In genomic region chr12:124294686-124295315, GRCh38 we compare ENCODE assay signal across 9 cellular contexts. TPM values are rescaled to one million over a fixed set of nuclear protein-coding genes. Genes with fewer than 3 reads are reported as not detected.
DNase-seq lines count a peak whose midpoint lies in the region; ATAC-seq and TF ChIP-seq lines count a peak whose summit lies in the region.
"Had no signal": no experiment of that assay in that cellular context is flagged by ENCODE, and none has a peak within 500 bp of the region (broad histone marks: within the 10 kb centered on the region; RNA-seq: fewer than 3 reads in every experiment).

TSS of gene RFLNA (plus strand) at chr12:124295093. CDS start at chr12:124295430, 337 bp downstream.

- no peak within 1 kb of the TSS for H2AFZ ChIP-seq in fibroblast of lung (ENCODE audit: low read length)
- H2AFZ ChIP-seq in osteoblast (ENCODE audit: low read length) = no peak within 1 kb of the TSS

- H3K27me3 ChIP-seq in Panc1 (ENCODE audit: control insufficient read depth, insufficient read depth, low read length) (peaks cover 5% of the 10 kb centered on the region; the same call in 1 of the 2 replicates), fibroblast of lung (ENCODE audit: control insufficient read depth, insufficient read depth, low read length) (peaks cover 19% of the 10 kb centered on the region), osteoblast (ENCODE audit: insufficient read depth, low read length) (peaks cover 31% of the 10 kb centered on the region)

- H3K36me3 ChIP-seq in Panc1 (ENCODE audit: control insufficient read depth, insufficient read depth, low read length) (no peaks in the 10 kb centered on the region), fibroblast of lung (ENCODE audit: control insufficient read depth, insufficient read depth, low read length) (no peaks in the 10 kb centered on the region), osteoblast (ENCODE audit: insufficient read depth, low read length) (no peaks in the 10 kb centered on the region)
- H3K36me3 ChIP-seq: thyroid gland had no signal

- H3K4me2 ChIP-seq in fibroblast of lung (ENCODE audit: extremely low read depth, insufficient read depth, low read length) (peak within 1 kb of the TSS; percentile 13), osteoblast (ENCODE audit: insufficient read depth, low read length) (peak within 1 kb of the TSS; percentile 39)

- H4K20me1 ChIP-seq in fibroblast of lung (ENCODE audit: control insufficient read depth, extremely low read depth, insufficient read depth, low read length) (no peaks in the 10 kb centered on the region), osteoblast (ENCODE audit: insufficient read depth, low read length) (peaks cover 5% of the 10 kb centered on the region)

- CTCF ChIA-PET in Panc1 (lab: Charles Lee) = no interaction called here

- intact Hi-C loops in Panc1 (cut with micrococcal nuclease; ENCODE audit: unreplicated experiment) = no loop called here

- TF ChIP-seq CTCF in Panc1 (IDR thresholded peaks at IDR 0.05) (no peak), fibroblast of lung (conservative IDR thresholded peaks at IDR 0.05 in 1 of 2, IDR thresholded peaks at IDR 0.05 in 1 of 2; ENCODE audit: low read depth in 1 of 2, low read length in 2 of 2) (no peak), osteoblast (IDR thresholded peaks at IDR 0.05; ENCODE audit: extremely low read depth, low read depth, low read length) (no peak)

- DNase-seq in AG20443 (ENCODE audit: low spot score) (peak; percentile 67), Panc1 (ENCODE audit: low read depth, low spot score) (no peak), fibroblast of lung (ENCODE audit: low read depth in 2 of 2) (no peak), osteoblast (ENCODE audit: insufficient read length, low spot score, missing footprints) (peak; percentile 91), NCI-H2171 (lab: John Stamatoyannopoulos, UW) (no peak), KBM-7 (no peak), hepatic stellate cell (ENCODE audit: low spot score) (no peak)
- DNase-seq: thyroid gland had no signal

- H3K27ac ChIP-seq in Panc1 (ENCODE audit: low read length) (no peak within 1 kb of the TSS), fibroblast of lung (ENCODE audit: insufficient read depth, low read length) (no peak within 1 kb of the TSS), osteoblast (ENCODE audit: low read depth, low read length) (no peak within 1 kb of the TSS)
- H3K27ac ChIP-seq: thyroid gland had no signal

- H3K4me1 ChIP-seq in Panc1 (ENCODE audit: control insufficient read depth, insufficient read depth, low read length) (no peaks in the 10 kb centered on the region; the same call in 1 of the 2 replicates), fibroblast of lung (ENCODE audit: control insufficient read depth, extremely low read depth, insufficient read depth, low read length) (peaks cover 1% of the 10 kb centered on the region), osteoblast (ENCODE audit: insufficient read depth, low read length) (peaks cover 1% of the 10 kb centered on the region)

- POLR2A ChIA-PET in Panc1 (lab: Charles Lee) = interaction anchor here (0.6 kb wide), 1 partner anchor 146 kb away, joined by 5 read pairs; no protein-coding TSS in a partner anchor

- H3K4me3 ChIP-seq in Panc1 (ENCODE audit: low read depth in 2 of 2, low read length in 2 of 2) (0 out of 4 replicates have a peak within 1 kb of the TSS, but pooled peaks of 1 of the 2 experiments have one; percentile 4), fibroblast of lung (replicated peaks in 1 of 4; ENCODE audit: control extremely low read depth in 1 of 4, insufficient read depth in 1 of 4, low read depth in 3 of 4, low read length in 4 of 4) (no peak within 1 kb of the TSS), osteoblast (ENCODE audit: insufficient read depth, low read length) (peak within 1 kb of the TSS; percentile 62)
- H3K4me3 ChIP-seq: thyroid gland had no signal

- no TSS peak for BruUV-seq in Panc1 (replicated peaks; lab: Mats Ljungman, UMichigan)

- no peaks in the 10 kb centered on the region for H3K9me3 ChIP-seq in Panc1 (ENCODE audit: control insufficient read depth, insufficient read depth, low read depth, low read length)
- H3K9me3 ChIP-seq in fibroblast of lung (ENCODE audit: control insufficient read depth, insufficient read depth, low read depth, low read length) = no peaks in the 10 kb centered on the region
- no peaks in the 10 kb centered on the region for H3K9me3 ChIP-seq in osteoblast (ENCODE audit: low read depth, low read length)
- H3K9me3 ChIP-seq: thyroid gland had no signal

- H3K9ac ChIP-seq in fibroblast of lung (ENCODE audit: insufficient read depth, low read length) = no peak within 1 kb of the TSS

- H3K79me2 ChIP-seq in fibroblast of lung (ENCODE audit: control insufficient read depth, insufficient read depth, low read length) (no peaks in the 10 kb centered on the region), osteoblast (ENCODE audit: insufficient read depth, low read length) (no peaks in the 10 kb centered on the region)

- in situ Hi-C loops in Panc1 (cut with HindIII; ENCODE audit: low pct_unique_long_range_greater_than_20kb, low sequenced_read_pairs) = no loop called here
- in situ Hi-C loops in KBM-7 (cut with MboI; ENCODE audit: low pct_unique_long_range_greater_than_20kb, low sequenced_read_pairs) = no loop called here

- ATAC-seq in Panc1 (peak; percentile 71), HG03097 (IDR thresholded peaks at IDR 0.05; ENCODE audit: low FRiP score, unreplicated experiment) (no peak)

RNA-seq across cellular contexts. Expression of gene RFLNA, which starts in this region (rescaled TPM):
- 5.4 TPM for total RNA-seq in Panc1 (2021; ENCODE audit: unreplicated experiment)
- 21.4 TPM for polyA plus RNA-seq in Panc1 (2012; ENCODE audit: insufficient read length)
- total RNA-seq in fibroblast of lung = 0.26 TPM in 1 of 2 replicates, not detected in the other
- polyA plus RNA-seq in fibroblast of lung = 0.03 and 0.10 TPM in 2 replicates
- 0.05 and 0.09 TPM in 2 replicates for polyA plus RNA-seq in fibroblast of lung (2012)
- 2.6 TPM in 1 of 2 replicates, not detected in the other for polyA minus RNA-seq in fibroblast of lung (ENCODE audit: low replicate concordance)
- 15.9 and 16.2 TPM in 2 replicates for total RNA-seq in osteoblast

Comparison
In these comparisons a context has a peak if more than half of its experiments do, and no peak if none do; other contexts are left out.
1. DNase-seq: peak in AG20443 (single experiment) and osteoblast (single experiment); none in Panc1 (single experiment), fibroblast of lung (0 of 2), NCI-H2171 (single experiment), KBM-7 (single experiment) and hepatic stellate cell (single experiment).